1 cellular context compared by ENCODE assay signal in genomic region chr10:98957801-98958200, GRCh38.
TF ChIP-seq lines count a peak whose summit lies in the region.

No MANE protein-coding gene starts in this region.

TF ChIP-seq in GM23338, 12 proteins besides CTCF, POLR2A, EP300 and RAD21 (continued from another document):
- TF ChIP-seq ZNF462 (CRISPR knock-in tag; IDR thresholded peaks at IDR 0.05) = no peak
